Comparison of ENCODE assay signal across 1 cellular context in genomic region chr5:150411245-150411979, GRCh38.
TF ChIP-seq lines count a peak whose summit lies in the region.

No MANE protein-coding gene starts in this region.

TF ChIP-seq in A549, 52 proteins besides CTCF, POLR2A, EP300 and RAD21:
- TF ChIP-seq CHD2 (IDR thresholded peaks at IDR 0.05; ENCODE audit: low read length, partially characterized antibody) (no peak), RFX5 (IDR thresholded peaks at IDR 0.05) (peak; percentile 97)
TF ChIP-seq in A549: peak in this region for 1.
